Comparison of ENCODE assay signal across 1 cellular context in the genomic region with DNA sequence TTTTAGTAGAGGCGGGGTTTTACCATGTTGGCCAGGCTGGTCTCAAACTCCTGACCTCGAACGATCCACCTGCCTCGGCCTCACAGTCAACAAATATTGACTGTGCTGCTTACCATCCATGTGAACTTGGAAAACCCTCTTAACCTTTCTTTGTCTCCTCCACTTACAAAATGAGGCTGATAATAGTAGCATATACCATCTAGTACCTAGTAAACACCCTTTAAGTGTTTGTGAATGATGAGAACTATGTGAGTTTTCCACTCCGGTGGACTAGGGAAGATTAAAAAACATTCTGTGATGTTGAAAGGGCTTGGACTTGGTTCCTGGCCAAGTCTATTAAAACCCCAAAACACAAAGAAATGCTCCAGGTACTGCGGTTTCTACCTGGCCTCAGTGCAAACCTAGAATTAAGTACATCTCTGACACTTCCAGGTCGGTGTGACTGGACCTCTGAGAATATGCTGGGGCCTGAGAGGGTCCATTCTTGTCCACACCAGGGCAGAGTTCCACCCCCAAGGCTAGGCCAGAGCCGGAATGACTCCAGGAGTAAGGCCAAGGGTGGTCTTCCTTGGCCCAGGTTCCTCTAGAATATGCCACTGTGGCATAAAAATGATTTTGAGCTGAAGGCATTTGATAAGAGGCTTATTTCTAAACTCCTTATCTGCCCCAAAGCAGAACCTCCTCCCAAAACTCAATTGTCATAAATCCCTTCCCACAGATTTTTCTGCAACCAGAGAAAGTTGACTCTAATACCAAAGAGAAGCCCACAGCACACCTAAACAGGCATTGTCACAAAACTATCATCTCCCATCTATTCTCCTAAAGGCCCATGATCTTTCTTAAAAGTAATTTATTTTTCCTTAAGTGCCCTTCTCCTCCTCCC.
TF ChIP-seq lines count a peak whose summit lies in the region.

No MANE protein-coding gene starts in this region.

TF ChIP-seq in WTC11, 78 proteins besides CTCF, POLR2A, EP300 and RAD21 (continued from another document):
- TF ChIP-seq, protein P1, sequence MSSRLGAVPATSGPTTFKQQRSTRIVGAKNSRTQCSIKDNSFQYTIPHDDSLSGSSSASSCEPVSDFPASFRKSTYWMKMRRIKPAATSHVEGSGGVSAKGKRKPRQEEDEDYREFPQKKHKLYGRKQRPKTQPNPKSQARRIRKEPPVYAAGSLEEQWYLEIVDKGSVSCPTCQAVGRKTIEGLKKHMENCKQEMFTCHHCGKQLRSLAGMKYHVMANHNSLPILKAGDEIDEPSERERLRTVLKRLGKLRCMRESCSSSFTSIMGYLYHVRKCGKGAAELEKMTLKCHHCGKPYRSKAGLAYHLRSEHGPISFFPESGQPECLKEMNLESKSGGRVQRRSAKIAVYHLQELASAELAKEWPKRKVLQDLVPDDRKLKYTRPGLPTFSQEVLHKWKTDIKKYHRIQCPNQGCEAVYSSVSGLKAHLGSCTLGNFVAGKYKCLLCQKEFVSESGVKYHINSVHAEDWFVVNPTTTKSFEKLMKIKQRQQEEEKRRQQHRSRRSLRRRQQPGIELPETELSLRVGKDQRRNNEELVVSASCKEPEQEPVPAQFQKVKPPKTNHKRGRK (CRISPR knock-in tag; IDR thresholded peaks at IDR 0.05; ENCODE audit: borderline replicate concordance) = no peak
- no peak for TF ChIP-seq NR2C2 (CRISPR knock-in tag; IDR thresholded peaks at IDR 0.05)
- TF ChIP-seq, protein P2, sequence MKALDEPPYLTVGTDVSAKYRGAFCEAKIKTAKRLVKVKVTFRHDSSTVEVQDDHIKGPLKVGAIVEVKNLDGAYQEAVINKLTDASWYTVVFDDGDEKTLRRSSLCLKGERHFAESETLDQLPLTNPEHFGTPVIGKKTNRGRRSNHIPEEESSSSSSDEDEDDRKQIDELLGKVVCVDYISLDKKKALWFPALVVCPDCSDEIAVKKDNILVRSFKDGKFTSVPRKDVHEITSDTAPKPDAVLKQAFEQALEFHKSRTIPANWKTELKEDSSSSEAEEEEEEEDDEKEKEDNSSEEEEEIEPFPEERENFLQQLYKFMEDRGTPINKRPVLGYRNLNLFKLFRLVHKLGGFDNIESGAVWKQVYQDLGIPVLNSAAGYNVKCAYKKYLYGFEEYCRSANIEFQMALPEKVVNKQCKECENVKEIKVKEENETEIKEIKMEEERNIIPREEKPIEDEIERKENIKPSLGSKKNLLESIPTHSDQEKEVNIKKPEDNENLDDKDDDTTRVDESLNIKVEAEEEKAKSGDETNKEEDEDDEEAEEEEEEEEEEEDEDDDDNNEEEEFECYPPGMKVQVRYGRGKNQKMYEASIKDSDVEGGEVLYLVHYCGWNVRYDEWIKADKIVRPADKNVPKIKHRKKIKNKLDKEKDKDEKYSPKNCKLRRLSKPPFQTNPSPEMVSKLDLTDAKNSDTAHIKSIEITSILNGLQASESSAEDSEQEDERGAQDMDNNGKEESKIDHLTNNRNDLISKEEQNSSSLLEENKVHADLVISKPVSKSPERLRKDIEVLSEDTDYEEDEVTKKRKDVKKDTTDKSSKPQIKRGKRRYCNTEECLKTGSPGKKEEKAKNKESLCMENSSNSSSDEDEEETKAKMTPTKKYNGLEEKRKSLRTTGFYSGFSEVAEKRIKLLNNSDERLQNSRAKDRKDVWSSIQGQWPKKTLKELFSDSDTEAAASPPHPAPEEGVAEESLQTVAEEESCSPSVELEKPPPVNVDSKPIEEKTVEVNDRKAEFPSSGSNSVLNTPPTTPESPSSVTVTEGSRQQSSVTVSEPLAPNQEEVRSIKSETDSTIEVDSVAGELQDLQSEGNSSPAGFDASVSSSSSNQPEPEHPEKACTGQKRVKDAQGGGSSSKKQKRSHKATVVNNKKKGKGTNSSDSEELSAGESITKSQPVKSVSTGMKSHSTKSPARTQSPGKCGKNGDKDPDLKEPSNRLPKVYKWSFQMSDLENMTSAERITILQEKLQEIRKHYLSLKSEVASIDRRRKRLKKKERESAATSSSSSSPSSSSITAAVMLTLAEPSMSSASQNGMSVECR (CRISPR knock-in tag; IDR thresholded peaks at IDR 0.05; ENCODE audit: borderline replicate concordance) = no peak
- TF ChIP-seq, protein P3, sequence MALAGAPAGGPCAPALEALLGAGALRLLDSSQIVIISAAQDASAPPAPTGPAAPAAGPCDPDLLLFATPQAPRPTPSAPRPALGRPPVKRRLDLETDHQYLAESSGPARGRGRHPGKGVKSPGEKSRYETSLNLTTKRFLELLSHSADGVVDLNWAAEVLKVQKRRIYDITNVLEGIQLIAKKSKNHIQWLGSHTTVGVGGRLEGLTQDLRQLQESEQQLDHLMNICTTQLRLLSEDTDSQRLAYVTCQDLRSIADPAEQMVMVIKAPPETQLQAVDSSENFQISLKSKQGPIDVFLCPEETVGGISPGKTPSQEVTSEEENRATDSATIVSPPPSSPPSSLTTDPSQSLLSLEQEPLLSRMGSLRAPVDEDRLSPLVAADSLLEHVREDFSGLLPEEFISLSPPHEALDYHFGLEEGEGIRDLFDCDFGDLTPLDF (CRISPR knock-in tag; IDR thresholded peaks at IDR 0.05) = no peak
- no peak for TF ChIP-seq SMAD4 (CRISPR knock-in tag; IDR thresholded peaks at IDR 0.05)
- TF ChIP-seq, protein P4, sequence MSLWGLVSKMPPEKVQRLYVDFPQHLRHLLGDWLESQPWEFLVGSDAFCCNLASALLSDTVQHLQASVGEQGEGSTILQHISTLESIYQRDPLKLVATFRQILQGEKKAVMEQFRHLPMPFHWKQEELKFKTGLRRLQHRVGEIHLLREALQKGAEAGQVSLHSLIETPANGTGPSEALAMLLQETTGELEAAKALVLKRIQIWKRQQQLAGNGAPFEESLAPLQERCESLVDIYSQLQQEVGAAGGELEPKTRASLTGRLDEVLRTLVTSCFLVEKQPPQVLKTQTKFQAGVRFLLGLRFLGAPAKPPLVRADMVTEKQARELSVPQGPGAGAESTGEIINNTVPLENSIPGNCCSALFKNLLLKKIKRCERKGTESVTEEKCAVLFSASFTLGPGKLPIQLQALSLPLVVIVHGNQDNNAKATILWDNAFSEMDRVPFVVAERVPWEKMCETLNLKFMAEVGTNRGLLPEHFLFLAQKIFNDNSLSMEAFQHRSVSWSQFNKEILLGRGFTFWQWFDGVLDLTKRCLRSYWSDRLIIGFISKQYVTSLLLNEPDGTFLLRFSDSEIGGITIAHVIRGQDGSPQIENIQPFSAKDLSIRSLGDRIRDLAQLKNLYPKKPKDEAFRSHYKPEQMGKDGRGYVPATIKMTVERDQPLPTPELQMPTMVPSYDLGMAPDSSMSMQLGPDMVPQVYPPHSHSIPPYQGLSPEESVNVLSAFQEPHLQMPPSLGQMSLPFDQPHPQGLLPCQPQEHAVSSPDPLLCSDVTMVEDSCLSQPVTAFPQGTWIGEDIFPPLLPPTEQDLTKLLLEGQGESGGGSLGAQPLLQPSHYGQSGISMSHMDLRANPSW (CRISPR knock-in tag; conservative IDR thresholded peaks at IDR 0.05; ENCODE audit: low read depth) = no peak
- TF ChIP-seq ZNF232 (CRISPR knock-in tag; IDR thresholded peaks at IDR 0.05) = no peak
- TF ChIP-seq NFYB (CRISPR knock-in tag; conservative IDR thresholded peaks at IDR 0.05; ENCODE audit: low read depth) = no peak
- no peak for TF ChIP-seq ATF1 (CRISPR knock-in tag; IDR thresholded peaks at IDR 0.05)
- TF ChIP-seq, protein P5, sequence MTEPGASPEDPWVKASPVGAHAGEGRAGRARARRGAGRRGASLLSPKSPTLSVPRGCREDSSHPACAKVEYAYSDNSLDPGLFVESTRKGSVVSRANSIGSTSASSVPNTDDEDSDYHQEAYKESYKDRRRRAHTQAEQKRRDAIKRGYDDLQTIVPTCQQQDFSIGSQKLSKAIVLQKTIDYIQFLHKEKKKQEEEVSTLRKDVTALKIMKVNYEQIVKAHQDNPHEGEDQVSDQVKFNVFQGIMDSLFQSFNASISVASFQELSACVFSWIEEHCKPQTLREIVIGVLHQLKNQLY (CRISPR knock-in tag; IDR thresholded peaks at IDR 0.05) = no peak
